20 cellular contexts compared by ENCODE assay signal in genomic region chr20:16898433-16898832, GRCh38.
A peak's percentile ranks its signal among the peaks of the same experiment; 100 is the strongest.
DNase-seq lines count a peak whose midpoint lies in the region; FAIRE-seq and TF ChIP-seq lines count a peak whose summit lies in the region.
"Had no signal": no experiment of that assay in that cellular context is flagged by ENCODE, and none has a peak within 500 bp of the region (broad histone marks: within the 10 kb centered on the region; RNA-seq: fewer than 3 reads in every experiment).

No MANE protein-coding gene starts in this region.

- intact Hi-C loops in stomach (cut with DNase I; ENCODE audit: low total_unique reads): no loop called here

- TF ChIP-seq POLR2A in GM12891 (IDR thresholded peaks at IDR 0.05; ENCODE audit: low read depth, low read length) (no peak), stomach (IDR thresholded peaks at IDR 0.05) (no peak)

- H3K27ac ChIP-seq in mesodermal cell (ENCODE audit: low read depth, low read length, severe bottlenecking) (peak overlapping the region; percentile 71), stomach (no peak overlapping the region)
- H3K27ac ChIP-seq: breast epithelium, gastroesophageal sphincter, testis had no signal

- no peak for TF ChIP-seq EP300 in stomach (IDR thresholded peaks at IDR 0.05)

- H3K4me3 ChIP-seq in choroid plexus epithelial cell (ENCODE audit: low read depth, low read length) (no peak overlapping the region), mesodermal cell (ENCODE audit: extremely low read depth, insufficient read depth, low read length, poor library complexity, severe bottlenecking) (no peak overlapping the region), stomach (no peak overlapping the region)
- H3K4me3 ChIP-seq: breast epithelium, gastroesophageal sphincter, HAP-1, mucosa of descending colon, testis had no signal

- H3K27me3 ChIP-seq in stomach: no peaks in the 10 kb centered on the region
- H3K27me3 ChIP-seq: breast epithelium, gastroesophageal sphincter, testis had no signal

- peak; percentile 23 for DNase-seq in HS-5 (ENCODE audit: low read depth)
- peak; percentile 35 for DNase-seq in choroid plexus epithelial cell (ENCODE audit: low read depth)
- DNase-seq in GM12891 (ENCODE audit: insufficient read length, low spot score): no peak
- no peak for DNase-seq in LoVo (ENCODE audit: low spot score)
- no peak for DNase-seq in NK-92 treated with Interleukin-12 subunit alpha and Interleukin-12 subunit beta, amount 100 ng/mL, for 24 hours (lab: John Stamatoyannopoulos, UW)
- no peak for DNase-seq in stomach
- DNase-seq: activated CD4-positive, alpha-beta T cell treated with anti-CD3 and anti-CD28 coated beads for 4 hours; GDM1; mucosa of descending colon; NCI-H187 treated with DMSO at 0.1 percent for 48 hours; SW 1271; testis had no signal

- H3K36me3 ChIP-seq in mesodermal cell (ENCODE audit: control insufficient read depth, insufficient read depth, low read length) (no peaks in the 10 kb centered on the region), stomach (no peaks in the 10 kb centered on the region)
- H3K36me3 ChIP-seq: breast epithelium, gastroesophageal sphincter, HAP-1 had no signal

- no peak for TF ChIP-seq CTCF in choroid plexus epithelial cell (conservative IDR thresholded peaks at IDR 0.05; ENCODE audit: low read depth, low read length)
- no peak for TF ChIP-seq CTCF in stomach (IDR thresholded peaks at IDR 0.05)

- H3K9me3 ChIP-seq in mesodermal cell (ENCODE audit: control insufficient read depth, low read length) (no peaks in the 10 kb centered on the region), stomach (no peaks in the 10 kb centered on the region)
- H3K9me3 ChIP-seq: breast epithelium, gastroesophageal sphincter, HAP-1, mucosa of descending colon, testis had no signal

- FAIRE-seq in GM12891 (lab: Jason Lieb, UNC): no peak
- FAIRE-seq: D721Med, endothelial cell of umbilical vein, GM12892, TTC549 had no signal

- no CpG with 5 or more reads among the region's 4 CpGs for WGBS in mesodermal cell (ENCODE audit: insufficient coverage in 2 of 2), 2 experiments
- WGBS in stomach, 5 donors: 78 to 90% (median 89%) methylated on average over 4 of the region's 4 CpGs

- H3K4me1 ChIP-seq in mesodermal cell (ENCODE audit: control insufficient read depth, insufficient read depth, low read length, poor library complexity, severe bottlenecking) (peaks cover 18% of the 10 kb centered on the region), stomach (no peaks in the 10 kb centered on the region)
- H3K4me1 ChIP-seq: breast epithelium, gastroesophageal sphincter, HAP-1, testis had no signal

TF ChIP-seq in GM12891, 5 proteins besides CTCF, POLR2A, EP300 and RAD21:
- TF ChIP-seq PAX5 (IDR thresholded peaks at IDR 0.05; ENCODE audit: insufficient read depth, low read length, severe bottlenecking) (no peak), SPI1 (IDR thresholded peaks at IDR 0.05; ENCODE audit: low read depth, low read length) (no peak), POLR2AphosphoS5 (IDR thresholded peaks at IDR 0.05; ENCODE audit: low read depth, low read length) (no peak), TAF1 (IDR thresholded peaks at IDR 0.05; ENCODE audit: low read depth, low read length) (no peak)

Comparison
In these comparisons a context has a peak if more than half of its experiments do, and no peak if none do; other contexts are left out.
1. DNase-seq: peak in HS-5 (single experiment) and choroid plexus epithelial cell (single experiment); none in GM12891 (single experiment), LoVo (single experiment), NK-92 treated with Interleukin-12 subunit alpha and Interleukin-12 subunit beta, amount 100 ng/mL, for 24 hours (single experiment) and stomach (single experiment).